1 cellular context compared by ENCODE assay signal in the genomic region with DNA sequence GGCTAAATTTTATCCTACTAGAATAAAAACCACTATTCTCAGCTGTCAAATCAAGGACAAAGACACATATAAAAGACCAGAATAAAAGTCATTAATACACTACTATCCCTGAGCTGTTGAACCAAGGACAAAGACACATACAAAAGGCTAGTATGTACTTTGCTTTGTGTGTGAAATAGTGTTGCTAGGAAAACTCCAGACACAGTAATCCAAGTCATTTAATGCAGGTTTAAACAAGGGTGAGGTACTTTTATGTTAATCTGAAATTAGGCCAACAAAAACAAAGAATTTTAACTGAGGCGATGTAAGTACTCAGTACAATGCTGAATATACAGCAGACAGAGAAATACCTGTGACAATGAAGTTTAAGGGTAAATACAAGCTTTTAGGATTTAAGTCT.
TF ChIP-seq lines count a peak whose summit lies in the region.

No MANE protein-coding gene starts in this region.

TF ChIP-seq in WTC11, 78 proteins besides CTCF, POLR2A, EP300 and RAD21 (continued from another document):
- TF ChIP-seq, protein P1, sequence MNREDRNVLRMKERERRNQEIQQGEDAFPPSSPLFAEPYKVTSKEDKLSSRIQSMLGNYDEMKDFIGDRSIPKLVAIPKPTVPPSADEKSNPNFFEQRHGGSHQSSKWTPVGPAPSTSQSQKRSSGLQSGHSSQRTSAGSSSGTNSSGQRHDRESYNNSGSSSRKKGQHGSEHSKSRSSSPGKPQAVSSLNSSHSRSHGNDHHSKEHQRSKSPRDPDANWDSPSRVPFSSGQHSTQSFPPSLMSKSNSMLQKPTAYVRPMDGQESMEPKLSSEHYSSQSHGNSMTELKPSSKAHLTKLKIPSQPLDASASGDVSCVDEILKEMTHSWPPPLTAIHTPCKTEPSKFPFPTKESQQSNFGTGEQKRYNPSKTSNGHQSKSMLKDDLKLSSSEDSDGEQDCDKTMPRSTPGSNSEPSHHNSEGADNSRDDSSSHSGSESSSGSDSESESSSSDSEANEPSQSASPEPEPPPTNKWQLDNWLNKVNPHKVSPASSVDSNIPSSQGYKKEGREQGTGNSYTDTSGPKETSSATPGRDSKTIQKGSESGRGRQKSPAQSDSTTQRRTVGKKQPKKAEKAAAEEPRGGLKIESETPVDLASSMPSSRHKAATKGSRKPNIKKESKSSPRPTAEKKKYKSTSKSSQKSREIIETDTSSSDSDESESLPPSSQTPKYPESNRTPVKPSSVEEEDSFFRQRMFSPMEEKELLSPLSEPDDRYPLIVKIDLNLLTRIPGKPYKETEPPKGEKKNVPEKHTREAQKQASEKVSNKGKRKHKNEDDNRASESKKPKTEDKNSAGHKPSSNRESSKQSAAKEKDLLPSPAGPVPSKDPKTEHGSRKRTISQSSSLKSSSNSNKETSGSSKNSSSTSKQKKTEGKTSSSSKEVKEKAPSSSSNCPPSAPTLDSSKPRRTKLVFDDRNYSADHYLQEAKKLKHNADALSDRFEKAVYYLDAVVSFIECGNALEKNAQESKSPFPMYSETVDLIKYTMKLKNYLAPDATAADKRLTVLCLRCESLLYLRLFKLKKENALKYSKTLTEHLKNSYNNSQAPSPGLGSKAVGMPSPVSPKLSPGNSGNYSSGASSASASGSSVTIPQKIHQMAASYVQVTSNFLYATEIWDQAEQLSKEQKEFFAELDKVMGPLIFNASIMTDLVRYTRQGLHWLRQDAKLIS (CRISPR knock-in tag; IDR thresholded peaks at IDR 0.05; ENCODE audit: borderline replicate concordance): no peak
- TF ChIP-seq ZBTB21 (CRISPR knock-in tag; IDR thresholded peaks at IDR 0.05; ENCODE audit: borderline replicate concordance) (no peak), RORB (CRISPR knock-in tag; IDR thresholded peaks at IDR 0.05) (no peak), MYBL2 (CRISPR knock-in tag; IDR thresholded peaks at IDR 0.05) (no peak), SMAD3 (CRISPR knock-in tag; IDR thresholded peaks at IDR 0.05; ENCODE audit: borderline replicate concordance) (no peak), GRHL2 (CRISPR knock-in tag; IDR thresholded peaks at IDR 0.05; ENCODE audit: insufficient replicate concordance, severe bottlenecking) (no peak), NFYB (CRISPR knock-in tag; conservative IDR thresholded peaks at IDR 0.05; ENCODE audit: low read depth) (no peak), MXD4 (CRISPR knock-in tag; IDR thresholded peaks at IDR 0.05; ENCODE audit: borderline replicate concordance) (no peak)
- TF ChIP-seq, protein P2, sequence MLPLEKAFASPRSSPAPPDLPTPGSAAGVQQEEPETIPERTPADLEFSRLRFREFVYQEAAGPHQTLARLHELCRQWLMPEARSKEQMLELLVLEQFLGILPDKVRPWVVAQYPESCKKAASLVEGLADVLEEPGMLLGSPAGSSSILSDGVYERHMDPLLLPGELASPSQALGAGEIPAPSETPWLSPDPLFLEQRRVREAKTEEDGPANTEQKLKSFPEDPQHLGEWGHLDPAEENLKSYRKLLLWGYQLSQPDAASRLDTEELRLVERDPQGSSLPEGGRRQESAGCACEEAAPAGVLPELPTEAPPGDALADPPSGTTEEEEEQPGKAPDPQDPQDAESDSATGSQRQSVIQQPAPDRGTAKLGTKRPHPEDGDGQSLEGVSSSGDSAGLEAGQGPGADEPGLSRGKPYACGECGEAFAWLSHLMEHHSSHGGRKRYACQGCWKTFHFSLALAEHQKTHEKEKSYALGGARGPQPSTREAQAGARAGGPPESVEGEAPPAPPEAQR (CRISPR knock-in tag; IDR thresholded peaks at IDR 0.05): no peak
- TF ChIP-seq, protein P3, sequence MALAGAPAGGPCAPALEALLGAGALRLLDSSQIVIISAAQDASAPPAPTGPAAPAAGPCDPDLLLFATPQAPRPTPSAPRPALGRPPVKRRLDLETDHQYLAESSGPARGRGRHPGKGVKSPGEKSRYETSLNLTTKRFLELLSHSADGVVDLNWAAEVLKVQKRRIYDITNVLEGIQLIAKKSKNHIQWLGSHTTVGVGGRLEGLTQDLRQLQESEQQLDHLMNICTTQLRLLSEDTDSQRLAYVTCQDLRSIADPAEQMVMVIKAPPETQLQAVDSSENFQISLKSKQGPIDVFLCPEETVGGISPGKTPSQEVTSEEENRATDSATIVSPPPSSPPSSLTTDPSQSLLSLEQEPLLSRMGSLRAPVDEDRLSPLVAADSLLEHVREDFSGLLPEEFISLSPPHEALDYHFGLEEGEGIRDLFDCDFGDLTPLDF (CRISPR knock-in tag; IDR thresholded peaks at IDR 0.05): no peak
- TF ChIP-seq, protein P4, sequence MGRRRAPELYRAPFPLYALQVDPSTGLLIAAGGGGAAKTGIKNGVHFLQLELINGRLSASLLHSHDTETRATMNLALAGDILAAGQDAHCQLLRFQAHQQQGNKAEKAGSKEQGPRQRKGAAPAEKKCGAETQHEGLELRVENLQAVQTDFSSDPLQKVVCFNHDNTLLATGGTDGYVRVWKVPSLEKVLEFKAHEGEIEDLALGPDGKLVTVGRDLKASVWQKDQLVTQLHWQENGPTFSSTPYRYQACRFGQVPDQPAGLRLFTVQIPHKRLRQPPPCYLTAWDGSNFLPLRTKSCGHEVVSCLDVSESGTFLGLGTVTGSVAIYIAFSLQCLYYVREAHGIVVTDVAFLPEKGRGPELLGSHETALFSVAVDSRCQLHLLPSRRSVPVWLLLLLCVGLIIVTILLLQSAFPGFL (CRISPR knock-in tag; IDR thresholded peaks at IDR 0.05; ENCODE audit: borderline replicate concordance): no peak
- TF ChIP-seq, protein P5, sequence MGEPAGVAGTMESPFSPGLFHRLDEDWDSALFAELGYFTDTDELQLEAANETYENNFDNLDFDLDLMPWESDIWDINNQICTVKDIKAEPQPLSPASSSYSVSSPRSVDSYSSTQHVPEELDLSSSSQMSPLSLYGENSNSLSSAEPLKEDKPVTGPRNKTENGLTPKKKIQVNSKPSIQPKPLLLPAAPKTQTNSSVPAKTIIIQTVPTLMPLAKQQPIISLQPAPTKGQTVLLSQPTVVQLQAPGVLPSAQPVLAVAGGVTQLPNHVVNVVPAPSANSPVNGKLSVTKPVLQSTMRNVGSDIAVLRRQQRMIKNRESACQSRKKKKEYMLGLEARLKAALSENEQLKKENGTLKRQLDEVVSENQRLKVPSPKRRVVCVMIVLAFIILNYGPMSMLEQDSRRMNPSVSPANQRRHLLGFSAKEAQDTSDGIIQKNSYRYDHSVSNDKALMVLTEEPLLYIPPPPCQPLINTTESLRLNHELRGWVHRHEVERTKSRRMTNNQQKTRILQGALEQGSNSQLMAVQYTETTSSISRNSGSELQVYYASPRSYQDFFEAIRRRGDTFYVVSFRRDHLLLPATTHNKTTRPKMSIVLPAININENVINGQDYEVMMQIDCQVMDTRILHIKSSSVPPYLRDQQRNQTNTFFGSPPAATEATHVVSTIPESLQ (CRISPR knock-in tag; IDR thresholded peaks at IDR 0.05): no peak
